10 cellular contexts compared by ENCODE assay signal in genomic region chr14:56145965-56146364, GRCh38. TPM values are rescaled to one million over a fixed set of nuclear protein-coding genes. Genes with fewer than 3 reads are reported as not detected.
A peak's percentile ranks its signal among the peaks of the same experiment; 100 is the strongest.
DNase-seq lines count a peak whose midpoint lies in the region; ATAC-seq and TF ChIP-seq lines count a peak whose summit lies in the region.
"Had no signal": no experiment of that assay in that cellular context is flagged by ENCODE, and none has a peak within 500 bp of the region (broad histone marks: within the 10 kb centered on the region; RNA-seq: fewer than 3 reads in every experiment).

No MANE protein-coding gene starts in this region.

- H3K4me3 ChIP-seq in transverse colon: no peak overlapping the region

- peaks cover 0 to 35% (median 5%) of the 10 kb centered on the region in 4 donors for H3K4me1 ChIP-seq in transverse colon

- in situ Hi-C loops in transverse colon (cut with MboI; ENCODE audit: low pct_ligation_motif_present in 1 of 4, low pct_unique_long_range_greater_than_20kb in 1 of 4, low sequenced_read_pairs in 3 of 4): no loop called here

- no peak for TF ChIP-seq EP300 in transverse colon (IDR thresholded peaks at IDR 0.05; ENCODE audit: low read depth)

- H3K27ac ChIP-seq in transverse colon: no peak overlapping the region

- no peak for ATAC-seq in HG02870 (IDR thresholded peaks at IDR 0.05; ENCODE audit: unreplicated experiment)

- TF ChIP-seq POLR2A in transverse colon (IDR thresholded peaks at IDR 0.05): no peak

- intact Hi-C loops in transverse colon (cut with DNase I; ENCODE audit: low total_unique reads): no loop called here

- WGBS in transverse colon (ENCODE audit: low coverage in 1 of 2), 2 donors: 67 to 70% methylated on average over 1 to 3 of the region's 3 CpGs

- H3K36me3 ChIP-seq in transverse colon: no peaks in the 10 kb centered on the region

- peak; percentile 54 for DNase-seq in AG20443 (ENCODE audit: low spot score)
- DNase-seq in GM04503 (ENCODE audit: low read depth): peak; percentile 9
- DNase-seq in amniotic epithelial cell (ENCODE audit: low read depth): peak; percentile 77
- peak; percentile 14 for DNase-seq in hepatic stellate cell (ENCODE audit: low spot score)
- no peak for DNase-seq in transverse colon
- DNase-seq in Kasumi-1 (lab: John Stamatoyannopoulos, UW): no peak
- DNase-seq: cerebellar nuclear complex, DMS153, NCI-H446 treated with DMSO at 0.1 percent for 48 hours had no signal

- H3K27me3 ChIP-seq in transverse colon: no peaks in the 10 kb centered on the region

- no peak for TF ChIP-seq CTCF in transverse colon (IDR thresholded peaks at IDR 0.05)

- no peaks in the 10 kb centered on the region for H3K9me3 ChIP-seq in transverse colon

RNA-seq across cellular contexts. Expression of gene PELI2, which starts 27.8 kb away (rescaled TPM):
- 10 to 100 TPM in 3 of 4 donors, 1 to 10 TPM in 1; 4.8 to 29.9 (median 14.7) TPM for total RNA-seq in transverse colon

Comparison
In these comparisons a context has a peak if more than half of its experiments do, and no peak if none do; other contexts are left out.
1. DNase-seq: peak in AG20443 (single experiment), GM04503 (single experiment), amniotic epithelial cell (single experiment) and hepatic stellate cell (single experiment); none in transverse colon (single experiment) and Kasumi-1 (0 of 2).